1 cellular context compared by ENCODE assay signal in the genomic region with DNA sequence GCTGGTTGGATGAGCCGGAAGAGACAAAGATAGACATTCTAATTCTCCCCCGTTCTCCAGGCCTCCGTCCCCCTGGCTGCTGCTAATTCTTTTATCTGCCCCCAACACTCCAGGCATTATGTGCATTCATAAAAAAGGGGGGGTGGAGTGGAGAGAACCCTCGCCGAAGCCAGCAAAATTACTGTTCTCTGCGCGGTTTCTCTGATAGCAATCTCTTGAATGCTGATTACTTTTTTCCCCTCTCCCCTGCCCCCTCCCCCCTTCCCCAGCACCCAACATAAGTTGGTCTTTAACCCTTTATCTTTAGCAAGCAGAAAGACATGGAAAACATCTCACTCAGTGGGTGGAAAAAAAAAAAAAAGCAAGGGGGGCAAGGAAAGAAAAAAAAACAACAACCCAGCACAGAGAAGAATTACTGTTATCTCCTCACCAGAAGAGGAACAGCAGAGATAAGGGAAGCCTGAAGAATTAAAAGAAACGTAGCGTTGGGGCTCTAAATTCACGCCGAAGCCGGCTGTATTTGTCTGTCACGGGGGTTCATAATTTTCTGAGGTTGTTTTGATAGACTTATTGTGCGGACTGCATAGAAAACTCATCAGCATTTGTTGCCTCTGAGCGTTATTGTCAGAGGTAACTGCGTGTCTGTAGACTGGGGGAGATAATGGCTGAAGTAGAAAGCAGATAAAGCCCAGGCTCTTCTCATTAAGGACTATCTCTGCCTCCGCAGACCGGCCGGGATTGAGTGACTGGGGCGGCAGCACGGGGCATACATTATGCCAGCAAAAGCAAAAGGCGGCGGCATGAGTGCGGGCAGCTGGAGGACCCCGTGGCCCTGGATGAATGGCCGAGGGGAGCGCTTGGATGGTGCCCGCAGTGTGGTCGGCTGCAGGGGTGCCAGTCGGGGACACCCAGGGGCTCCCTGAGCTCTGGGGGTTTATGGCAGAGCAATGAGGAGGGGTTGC.
TF ChIP-seq lines count a peak whose summit lies in the region.

No MANE protein-coding gene starts in this region.

TF ChIP-seq in K562, 482 proteins besides CTCF, POLR2A, EP300 and RAD21 (continued from another document and continues in another):
- TF ChIP-seq, protein P1, sequence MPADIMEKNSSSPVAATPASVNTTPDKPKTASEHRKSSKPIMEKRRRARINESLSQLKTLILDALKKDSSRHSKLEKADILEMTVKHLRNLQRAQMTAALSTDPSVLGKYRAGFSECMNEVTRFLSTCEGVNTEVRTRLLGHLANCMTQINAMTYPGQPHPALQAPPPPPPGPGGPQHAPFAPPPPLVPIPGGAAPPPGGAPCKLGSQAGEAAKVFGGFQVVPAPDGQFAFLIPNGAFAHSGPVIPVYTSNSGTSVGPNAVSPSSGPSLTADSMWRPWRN (IDR thresholded peaks at IDR 0.05; ENCODE audit: low read depth) = 0 out of 2 replicates have a peak, but pooled peaks have one; percentile 52
- TF ChIP-seq AFF1 (IDR thresholded peaks at IDR 0.05; ENCODE audit: low read depth in 1 of 2, partially characterized antibody in 2 of 2) (peak in 1 of 2 experiments; percentile 70), ZSCAN29 (IDR thresholded peaks at IDR 0.05) (no peak), CSDE1 (IDR thresholded peaks at IDR 0.05) (no peak), ZC3H11A (IDR thresholded peaks at IDR 0.05; ENCODE audit: low read depth, low read length) (no peak), CBX5 (IDR thresholded peaks at IDR 0.05; ENCODE audit: borderline replicate concordance, low read depth) (no peak), E2F6 (IDR thresholded peaks at IDR 0.05; ENCODE audit: borderline replicate concordance in 1 of 2, extremely low read depth in 1 of 2, insufficient read depth in 1 of 2, insufficient read length in 1 of 2, low read depth in 1 of 2, low read length in 1 of 2, poor library complexity in 1 of 2, severe bottlenecking in 1 of 2) (no peak), ZNF184 (CRISPR knock-in tag; IDR thresholded peaks at IDR 0.05) (no peak), RBM39 (optimal IDR thresholded peaks at IDR 0.05; ENCODE audit: low read depth, low read length) (no peak), HNRNPUL1 (IDR thresholded peaks at IDR 0.05; ENCODE audit: low read length) (no peak), MYNN (IDR thresholded peaks at IDR 0.05) (peak; percentile 77; the same call in 1 of the 2 replicates), MYNN (CRISPR knock-in tag; IDR thresholded peaks at IDR 0.05) (no peak), MAFF (IDR thresholded peaks at IDR 0.05; ENCODE audit: low read length) (peak; percentile 11; the same call in 1 of the 2 replicates), RBM22 (IDR thresholded peaks at IDR 0.05; ENCODE audit: low read depth, low read length, poor library complexity, severe bottlenecking) (no peak), ZNF12 (CRISPR knock-in tag; IDR thresholded peaks at IDR 0.05) (no peak), ZNF551 (CRISPR knock-in tag; IDR thresholded peaks at IDR 0.05) (no peak), BDP1 (IDR thresholded peaks at IDR 0.05; ENCODE audit: insufficient read depth, insufficient read length) (no peak), CREBBP (IDR thresholded peaks at IDR 0.05; ENCODE audit: low read depth, low read length) (no peak), NR2C2 (CRISPR knock-in tag; IDR thresholded peaks at IDR 0.05) (no peak), NR2C2 (tag; IDR thresholded peaks at IDR 0.05) (peak; percentile 56; the same call in 1 of the 2 replicates), CCNT2 (IDR thresholded peaks at IDR 0.05; ENCODE audit: borderline replicate concordance, extremely low read depth, insufficient read length, low read depth, low read length) (peak; percentile 88), ATF1 (CRISPR knock-in tag; IDR thresholded peaks at IDR 0.05) (no peak), ATF1 (tag; IDR thresholded peaks at IDR 0.05) (peak; percentile 69), ZNF24 (IDR thresholded peaks at IDR 0.05) (no peak), ZBED1 (IDR thresholded peaks at IDR 0.05) (no peak), ELF1 (tag; IDR thresholded peaks at IDR 0.05) (no peak), HOXB6 (CRISPR knock-in tag; IDR thresholded peaks at IDR 0.05; ENCODE audit: borderline replicate concordance) (no peak), SRF (CRISPR knock-in tag; IDR thresholded peaks at IDR 0.05) (peak in 1 of 2 experiments; percentile 28; a peak in 1 of 4 replicates), KLF6 (CRISPR knock-in tag; IDR thresholded peaks at IDR 0.05; ENCODE audit: borderline replicate concordance) (no peak), ZNF76 (CRISPR knock-in tag; IDR thresholded peaks at IDR 0.05; ENCODE audit: borderline replicate concordance) (no peak), ZNF77 (CRISPR knock-in tag; IDR thresholded peaks at IDR 0.05) (no peak), XRCC4 (IDR thresholded peaks at IDR 0.05; ENCODE audit: extremely low read depth, insufficient read depth, insufficient read length) (no peak), SREBF1 (IDR thresholded peaks at IDR 0.05; ENCODE audit: borderline replicate concordance, low read depth, low read length) (no peak), CAMTA2 (CRISPR knock-in tag; conservative IDR thresholded peaks at IDR 0.05) (no peak), NFE2L1 (tag; IDR thresholded peaks at IDR 0.05; ENCODE audit: borderline replicate concordance, low read depth) (no peak), ZNF695 (CRISPR knock-in tag; IDR thresholded peaks at IDR 0.05) (no peak), ZNF79 (CRISPR knock-in tag; IDR thresholded peaks at IDR 0.05; ENCODE audit: low read depth) (no peak), PKNOX1 (IDR thresholded peaks at IDR 0.05) (peak; percentile 80), ZNF146 (CRISPR knock-in tag; IDR thresholded peaks at IDR 0.05; ENCODE audit: unreplicated experiment) (no peak), ZNF408 (CRISPR knock-in tag; IDR thresholded peaks at IDR 0.05; ENCODE audit: low read depth) (no peak), ATF7 (IDR thresholded peaks at IDR 0.05) (no peak), LEF1 (IDR thresholded peaks at IDR 0.05) (peak; percentile 86), SIN3A (IDR thresholded peaks at IDR 0.05; ENCODE audit: borderline replicate concordance in 2 of 2, control insufficient read depth in 1 of 2, low read depth in 2 of 2, low read length in 2 of 2) (no peak), EZH2 (IDR thresholded peaks at IDR 0.05; ENCODE audit: borderline replicate concordance, low read depth, low read length) (no peak)
- TF ChIP-seq, protein P2, sequence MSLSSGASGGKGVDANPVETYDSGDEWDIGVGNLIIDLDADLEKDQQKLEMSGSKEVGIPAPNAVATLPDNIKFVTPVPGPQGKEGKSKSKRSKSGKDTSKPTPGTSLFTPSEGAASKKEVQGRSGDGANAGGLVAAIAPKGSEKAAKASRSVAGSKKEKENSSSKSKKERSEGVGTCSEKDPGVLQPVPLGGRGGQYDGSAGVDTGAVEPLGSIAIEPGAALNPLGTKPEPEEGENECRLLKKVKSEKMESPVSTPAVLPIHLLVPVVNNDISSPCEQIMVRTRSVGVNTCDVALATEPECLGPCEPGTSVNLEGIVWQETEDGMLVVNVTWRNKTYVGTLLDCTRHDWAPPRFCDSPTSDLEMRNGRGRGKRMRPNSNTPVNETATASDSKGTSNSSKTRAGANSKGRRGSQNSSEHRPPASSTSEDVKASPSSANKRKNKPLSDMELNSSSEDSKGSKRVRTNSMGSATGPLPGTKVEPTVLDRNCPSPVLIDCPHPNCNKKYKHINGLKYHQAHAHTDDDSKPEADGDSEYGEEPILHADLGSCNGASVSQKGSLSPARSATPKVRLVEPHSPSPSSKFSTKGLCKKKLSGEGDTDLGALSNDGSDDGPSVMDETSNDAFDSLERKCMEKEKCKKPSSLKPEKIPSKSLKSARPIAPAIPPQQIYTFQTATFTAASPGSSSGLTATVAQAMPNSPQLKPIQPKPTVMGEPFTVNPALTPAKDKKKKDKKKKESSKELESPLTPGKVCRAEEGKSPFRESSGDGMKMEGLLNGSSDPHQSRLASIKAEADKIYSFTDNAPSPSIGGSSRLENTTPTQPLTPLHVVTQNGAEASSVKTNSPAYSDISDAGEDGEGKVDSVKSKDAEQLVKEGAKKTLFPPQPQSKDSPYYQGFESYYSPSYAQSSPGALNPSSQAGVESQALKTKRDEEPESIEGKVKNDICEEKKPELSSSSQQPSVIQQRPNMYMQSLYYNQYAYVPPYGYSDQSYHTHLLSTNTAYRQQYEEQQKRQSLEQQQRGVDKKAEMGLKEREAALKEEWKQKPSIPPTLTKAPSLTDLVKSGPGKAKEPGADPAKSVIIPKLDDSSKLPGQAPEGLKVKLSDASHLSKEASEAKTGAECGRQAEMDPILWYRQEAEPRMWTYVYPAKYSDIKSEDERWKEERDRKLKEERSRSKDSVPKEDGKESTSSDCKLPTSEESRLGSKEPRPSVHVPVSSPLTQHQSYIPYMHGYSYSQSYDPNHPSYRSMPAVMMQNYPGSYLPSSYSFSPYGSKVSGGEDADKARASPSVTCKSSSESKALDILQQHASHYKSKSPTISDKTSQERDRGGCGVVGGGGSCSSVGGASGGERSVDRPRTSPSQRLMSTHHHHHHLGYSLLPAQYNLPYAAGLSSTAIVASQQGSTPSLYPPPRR (CRISPR knock-in tag; IDR thresholded peaks at IDR 0.05; ENCODE audit: borderline replicate concordance) = no peak
- TF ChIP-seq, protein P3, sequence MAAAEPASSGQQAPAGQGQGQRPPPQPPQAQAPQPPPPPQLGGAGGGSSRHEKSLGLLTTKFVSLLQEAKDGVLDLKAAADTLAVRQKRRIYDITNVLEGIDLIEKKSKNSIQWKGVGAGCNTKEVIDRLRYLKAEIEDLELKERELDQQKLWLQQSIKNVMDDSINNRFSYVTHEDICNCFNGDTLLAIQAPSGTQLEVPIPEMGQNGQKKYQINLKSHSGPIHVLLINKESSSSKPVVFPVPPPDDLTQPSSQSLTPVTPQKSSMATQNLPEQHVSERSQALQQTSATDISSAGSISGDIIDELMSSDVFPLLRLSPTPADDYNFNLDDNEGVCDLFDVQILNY (CRISPR knock-in tag; IDR thresholded peaks at IDR 0.05) = no peak
- TF ChIP-seq, protein P4, sequence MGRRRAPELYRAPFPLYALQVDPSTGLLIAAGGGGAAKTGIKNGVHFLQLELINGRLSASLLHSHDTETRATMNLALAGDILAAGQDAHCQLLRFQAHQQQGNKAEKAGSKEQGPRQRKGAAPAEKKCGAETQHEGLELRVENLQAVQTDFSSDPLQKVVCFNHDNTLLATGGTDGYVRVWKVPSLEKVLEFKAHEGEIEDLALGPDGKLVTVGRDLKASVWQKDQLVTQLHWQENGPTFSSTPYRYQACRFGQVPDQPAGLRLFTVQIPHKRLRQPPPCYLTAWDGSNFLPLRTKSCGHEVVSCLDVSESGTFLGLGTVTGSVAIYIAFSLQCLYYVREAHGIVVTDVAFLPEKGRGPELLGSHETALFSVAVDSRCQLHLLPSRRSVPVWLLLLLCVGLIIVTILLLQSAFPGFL (CRISPR knock-in tag; IDR thresholded peaks at IDR 0.05) = no peak
- TF ChIP-seq, protein P5, sequence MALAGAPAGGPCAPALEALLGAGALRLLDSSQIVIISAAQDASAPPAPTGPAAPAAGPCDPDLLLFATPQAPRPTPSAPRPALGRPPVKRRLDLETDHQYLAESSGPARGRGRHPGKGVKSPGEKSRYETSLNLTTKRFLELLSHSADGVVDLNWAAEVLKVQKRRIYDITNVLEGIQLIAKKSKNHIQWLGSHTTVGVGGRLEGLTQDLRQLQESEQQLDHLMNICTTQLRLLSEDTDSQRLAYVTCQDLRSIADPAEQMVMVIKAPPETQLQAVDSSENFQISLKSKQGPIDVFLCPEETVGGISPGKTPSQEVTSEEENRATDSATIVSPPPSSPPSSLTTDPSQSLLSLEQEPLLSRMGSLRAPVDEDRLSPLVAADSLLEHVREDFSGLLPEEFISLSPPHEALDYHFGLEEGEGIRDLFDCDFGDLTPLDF (CRISPR knock-in tag; IDR thresholded peaks at IDR 0.05) = no peak
